27 cellular contexts compared by ENCODE assay signal in genomic region chr22:19319281-19319680, GRCh38.
"Had no signal": no experiment of that assay in that cellular context is flagged by ENCODE, and none has a peak within 500 bp of the region (broad histone marks: within the 10 kb centered on the region; RNA-seq: fewer than 3 reads in every experiment).

No MANE protein-coding gene starts in this region.

- FAIRE-seq: colon, endometrium, endothelial cell of umbilical vein had no signal

- H3K27ac ChIP-seq: colonic mucosa, coronary artery, dorsolateral prefrontal cortex, epithelial cell of prostate, esophagus muscularis mucosa, esophagus squamous epithelium, foreskin keratinocyte, gastrocnemius medialis, gastroesophageal sphincter, heart left ventricle, heart right ventricle had no signal

- H3K4me3 ChIP-seq: colonic mucosa, coronary artery, dorsolateral prefrontal cortex, esophagus muscularis mucosa, esophagus squamous epithelium, gastrocnemius medialis, gastroesophageal sphincter, heart left ventricle, heart right ventricle had no signal

- H3K36me3 ChIP-seq: colonic mucosa, esophagus muscularis mucosa, esophagus squamous epithelium, gastrocnemius medialis, gastroesophageal sphincter, heart left ventricle, heart right ventricle had no signal

- H3K27me3 ChIP-seq: colonic mucosa, dorsolateral prefrontal cortex, esophagus muscularis mucosa, esophagus squamous epithelium, foreskin keratinocyte, gastrocnemius medialis, gastroesophageal sphincter, heart left ventricle, heart right ventricle had no signal

- ATAC-seq: effector memory CD8-positive, alpha-beta T cell; esophagus mucosa; foreskin keratinocyte; gastrocnemius medialis; gastroesophageal sphincter; heart left ventricle; heart right ventricle had no signal

- DNase-seq: colonic mucosa; cortex of kidney; dermis blood vessel endothelial cell; dorsolateral prefrontal cortex; effector CD4-positive, alpha-beta T cell; effector CD8-positive, alpha-beta T cell; effector memory CD4-positive, alpha-beta T cell; effector memory CD8-positive, alpha-beta T cell; endodermal cell; erythroblast; esophagus squamous epithelium; foreskin fibroblast; foreskin keratinocyte; foreskin melanocyte; gastrocnemius medialis; glutamatergic neuron; head of caudate nucleus; heart left ventricle; heart right ventricle had no signal

- H3K4me1 ChIP-seq: colonic mucosa, esophagus muscularis mucosa, esophagus squamous epithelium, foreskin keratinocyte, gastrocnemius medialis, gastroesophageal sphincter, heart left ventricle, heart right ventricle had no signal

- H3K9me3 ChIP-seq: colonic mucosa had no signal
